In the genomic region with DNA sequence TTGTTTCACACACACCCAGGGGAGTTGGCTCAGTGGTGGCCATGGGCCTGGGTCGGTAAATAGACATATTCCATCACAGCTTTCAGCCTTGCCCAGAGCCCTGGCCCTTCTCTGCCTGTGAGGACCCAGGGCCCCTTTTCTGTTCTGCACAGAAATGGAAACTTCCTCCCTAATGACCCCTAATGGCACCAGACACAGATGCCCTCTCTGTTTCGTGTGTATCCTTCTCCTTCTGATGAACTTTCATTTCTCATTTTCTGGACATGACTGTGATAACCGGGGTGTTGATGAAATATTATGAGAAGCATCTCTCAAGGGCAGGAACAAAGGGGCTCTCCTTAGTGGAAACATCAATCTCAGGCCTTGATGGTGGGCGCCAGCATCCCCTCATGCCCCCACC, we compare ENCODE assay signal across 28 cellular contexts. TPM values are rescaled to one million over a fixed set of nuclear protein-coding genes. Genes with fewer than 3 reads are reported as not detected.
DNase-seq lines count a peak whose midpoint lies in the region; ATAC-seq and TF ChIP-seq lines count a peak whose summit lies in the region.
"Had no signal": no experiment of that assay in that cellular context is flagged by ENCODE, and none has a peak within 500 bp of the region (broad histone marks: within the 10 kb centered on the region; RNA-seq: fewer than 3 reads in every experiment).

No MANE protein-coding gene starts in this region.

- peak; percentile 50 for ATAC-seq in memory B cell (ENCODE audit: low read depth)
- ATAC-seq: activated CD8-positive, alpha-beta memory T cell treated with anti-CD3 and anti-CD28 coated beads, Interleukin-2, amount 10 ng/mL, durations not matched to agents 7 days and 5 days; K562; stimulated activated naive CD8-positive, alpha-beta T cell treated with anti-CD3 and anti-CD28 coated beads, Interleukin-15, amount 100 ng/mL, for 72 hours had no signal

- intact Hi-C loops in testis (cut with DNase I; ENCODE audit: low total_unique reads): no loop called here

- peaks cover 4% of the 10 kb centered on the region for H3K9me3 Mint-ChIP-seq in memory B cell
- H3K9me3 Mint-ChIP-seq: activated T-helper 1 cell treated with anti-CD3 and anti-CD28 coated beads, Interleukin-12 subunit alpha, Interleukin-12 subunit beta, Interleukin-2, Interleukin-4 antibody, amounts not matched to agents 30 ng/mL and 10 ng/mL and 1 ng/mL, durations not matched to agents 14 hours and 24 hours and 36 hours; central memory CD8-positive, alpha-beta T cell had no signal

- no peak for TF ChIP-seq POLR2A in testis (IDR thresholded peaks at IDR 0.05)

- peak overlapping the region; percentile 49 for H3K4me3 Mint-ChIP-seq in memory B cell
- H3K4me3 Mint-ChIP-seq: activated CD8-positive, alpha-beta memory T cell treated with anti-CD3 and anti-CD28 coated beads, Interleukin-2, amount 10 ng/mL, durations not matched to agents 7 days and 5 days; activated naive CD4-positive, alpha-beta T cell treated with anti-CD3 and anti-CD28 coated beads, Interleukin-2, amount 50 U/mL, for 24 hours; activated T-helper 1 cell treated with anti-CD3 and anti-CD28 coated beads, Interleukin-12 subunit alpha, Interleukin-12 subunit beta, Interleukin-2, Interleukin-4 antibody, amounts not matched to agents 30 ng/mL and 10 ng/mL and 1 ng/mL, durations not matched to agents 14 hours and 24 hours and 36 hours; central memory CD8-positive, alpha-beta T cell; immature natural killer cell; stimulated activated naive CD8-positive, alpha-beta T cell treated with anti-CD3 and anti-CD28 coated beads, Interleukin-15, amount 100 ng/mL, for 72 hours had no signal

- H3K4me3 ChIP-seq in DOHH2 (ENCODE audit: low read length): peak overlapping the region; percentile 55
- peak overlapping the region; percentile 49 for H3K4me3 ChIP-seq in OCI-LY3 (ENCODE audit: low read length)
- H3K4me3 ChIP-seq in testis: no peak overlapping the region
- H3K4me3 ChIP-seq: ascending aorta, hepatocyte, K562, SJSA1, transverse colon had no signal

- no peak overlapping the region for H2AFZ ChIP-seq in OCI-LY3 (ENCODE audit: low read depth, low read length)
- H2AFZ ChIP-seq: hepatocyte had no signal

- H3K27ac ChIP-seq in DOHH2 (ENCODE audit: low read depth, low read length): peak overlapping the region; percentile 54
- H3K27ac ChIP-seq in OCI-LY3 (ENCODE audit: low read length): peak overlapping the region; percentile 85
- no peak overlapping the region for H3K27ac ChIP-seq in testis
- H3K27ac ChIP-seq: ascending aorta, epithelial cell of prostate, hepatocyte, neutrophil, SJSA1, transverse colon had no signal

- peaks cover 1% of the 10 kb centered on the region for H3K27me3 Mint-ChIP-seq in memory B cell

- H3K4me1 ChIP-seq in DOHH2 (ENCODE audit: control insufficient read depth, low read length): peaks cover 41% of the 10 kb centered on the region
- H3K4me1 ChIP-seq in OCI-LY3 (ENCODE audit: low read length): peaks cover 35% of the 10 kb centered on the region
- H3K4me1 ChIP-seq in testis: no peaks in the 10 kb centered on the region
- H3K4me1 ChIP-seq: ascending aorta, Caco-2, SJSA1, transverse colon had no signal

- peaks cover 19% of the 10 kb centered on the region for H3K4me1 Mint-ChIP-seq in memory B cell
- H3K4me1 Mint-ChIP-seq: activated CD8-positive, alpha-beta memory T cell treated with anti-CD3 and anti-CD28 coated beads, Interleukin-2, amount 10 ng/mL, durations not matched to agents 7 days and 5 days; activated naive CD4-positive, alpha-beta T cell treated with anti-CD3 and anti-CD28 coated beads, Interleukin-2, amount 50 U/mL, for 24 hours; stimulated activated naive CD8-positive, alpha-beta T cell treated with anti-CD3 and anti-CD28 coated beads, Interleukin-15, amount 100 ng/mL, for 72 hours had no signal

- peak overlapping the region; percentile 38; the same call in 1 of the 2 replicates for H3K9ac ChIP-seq in OCI-LY3 (ENCODE audit: low read length)

- peaks cover 17% of the 10 kb centered on the region; the same call in 1 of the 2 replicates for H3K9me3 ChIP-seq in DOHH2 (ENCODE audit: control insufficient read depth, insufficient read depth, low read length)
- H3K9me3 ChIP-seq in OCI-LY3 (ENCODE audit: insufficient read depth, low read length): peaks cover 26% of the 10 kb centered on the region
- H3K9me3 ChIP-seq in testis: no peaks in the 10 kb centered on the region
- H3K9me3 ChIP-seq: neutrophil, SJSA1 had no signal

- H3K36me3 Mint-ChIP-seq in memory B cell: peaks cover 4% of the 10 kb centered on the region
- H3K36me3 Mint-ChIP-seq: activated CD8-positive, alpha-beta memory T cell treated with anti-CD3 and anti-CD28 coated beads, Interleukin-2, amount 10 ng/mL, durations not matched to agents 7 days and 5 days; activated naive CD4-positive, alpha-beta T cell treated with anti-CD3 and anti-CD28 coated beads, Interleukin-2, amount 50 U/mL, for 24 hours had no signal

- H3K27ac Mint-ChIP-seq in memory B cell: peak overlapping the region; percentile 9
- H3K27ac Mint-ChIP-seq: activated CD8-positive, alpha-beta memory T cell treated with anti-CD3 and anti-CD28 coated beads, Interleukin-2, amount 10 ng/mL, durations not matched to agents 7 days and 5 days; activated naive CD4-positive, alpha-beta T cell treated with anti-CD3 and anti-CD28 coated beads, Interleukin-2, amount 50 U/mL, for 24 hours; activated T-helper 1 cell treated with anti-CD3 and anti-CD28 coated beads, Interleukin-12 subunit alpha, Interleukin-12 subunit beta, Interleukin-2, Interleukin-4 antibody, amounts not matched to agents 30 ng/mL and 10 ng/mL and 1 ng/mL, durations not matched to agents 14 hours and 24 hours and 36 hours; immature natural killer cell; stimulated activated naive CD8-positive, alpha-beta T cell treated with anti-CD3 and anti-CD28 coated beads, Interleukin-15, amount 100 ng/mL, for 72 hours had no signal

- H3K36me3 ChIP-seq in DOHH2 (ENCODE audit: control insufficient read depth, low read length) (no peaks in the 10 kb centered on the region), OCI-LY3 (replicated peaks; ENCODE audit: low read depth, low read length) (peaks cover 12% of the 10 kb centered on the region), testis (ENCODE audit: low read depth, missing control alignments) (no peaks in the 10 kb centered on the region)
- H3K36me3 ChIP-seq: ascending aorta, SJSA1, transverse colon had no signal

- no peaks in the 10 kb centered on the region for H3K9me2 ChIP-seq in DOHH2 (replicated peaks; ENCODE audit: control insufficient read depth, low read length)

- 61 to 78% methylated on average over 4 of the region's 4 CpGs for WGBS in testis, 2 donors

- peak; percentile 47 for DNase-seq in GM20000 (ENCODE audit: low spot score)
- no peak for DNase-seq in memory B cell (ENCODE audit: low spot score in 2 of 2)
- DNase-seq in testis: no peak
- no peak for DNase-seq in Kasumi-1 (lab: John Stamatoyannopoulos, UW)
- DNase-seq in stimulated activated CD4-positive, alpha-beta T cell treated with anti-CD3 and anti-CD28 coated beads, Interleukin-2, amount 100 ng/mL, for 24 hours: no peak
- no peak for DNase-seq in foreskin melanocyte
- DNase-seq: activated CD8-positive, alpha-beta memory T cell treated with anti-CD3 and anti-CD28 coated beads, Interleukin-2, amount 10 ng/mL, durations not matched to agents 7 days and 5 days; Caco-2; immature natural killer cell; NCI-H187; small intestine; stimulated activated CD4-positive, alpha-beta T cell treated with anti-CD3 and anti-CD28 coated beads, Interleukin-4, amount 100 ng/mL, for 1 hour; stimulated activated naive CD8-positive, alpha-beta T cell treated with anti-CD3 and anti-CD28 coated beads, Interleukin-15, amount 100 ng/mL, for 72 hours; transverse colon had no signal

- peaks cover 3% of the 10 kb centered on the region for H3F3A ChIP-seq in DOHH2 (ENCODE audit: control insufficient read depth, insufficient read depth)

- TF ChIP-seq CTCF in DOHH2 (IDR thresholded peaks at IDR 0.05; ENCODE audit: low read depth, low read length, poor library complexity, severe bottlenecking) (no peak), GM20000 (IDR thresholded peaks at IDR 0.05; ENCODE audit: extremely low read depth, missing control alignments) (no peak), OCI-LY3 (IDR thresholded peaks at IDR 0.05; ENCODE audit: low read depth, low read length) (no peak), testis (IDR thresholded peaks at IDR 0.05) (no peak)

- H3K79me2 ChIP-seq in DOHH2 (ENCODE audit: control insufficient read depth, low read length) (no peaks in the 10 kb centered on the region), OCI-LY3 (ENCODE audit: low read length) (no peaks in the 10 kb centered on the region)
- H3K79me2 ChIP-seq: hepatocyte had no signal

- peaks cover 5% of the 10 kb centered on the region for H3K27me3 ChIP-seq in DOHH2 (ENCODE audit: control insufficient read depth, low read length)
- H3K27me3 ChIP-seq in OCI-LY3 (ENCODE audit: low read depth, low read length): peaks cover 9% of the 10 kb centered on the region; the same call in 1 of the 2 replicates
- H3K27me3 ChIP-seq in testis: no peaks in the 10 kb centered on the region
- H3K27me3 ChIP-seq: ascending aorta, hepatocyte, SJSA1, transverse colon had no signal

- H3K4me2 ChIP-seq in DOHH2 (ENCODE audit: low read length): peak overlapping the region; percentile 77
- H3K4me2 ChIP-seq in OCI-LY3 (ENCODE audit: low read length): peak overlapping the region; percentile 59
- H3K4me2 ChIP-seq: hepatocyte had no signal

- no peaks in the 10 kb centered on the region for H4K20me1 ChIP-seq in DOHH2 (ENCODE audit: control insufficient read depth, insufficient read depth, low read depth, low read length)
- no peaks in the 10 kb centered on the region for H4K20me1 ChIP-seq in OCI-LY3 (ENCODE audit: insufficient read depth, low read length)

RNA-seq across cellular contexts. Expression of a gene that starts 12.8 kb away (rescaled TPM):
- total RNA-seq in testis: under 1 TPM in 1 of 2 donors, not detected in 1; 0.50 TPM
- 0.62 TPM for polyA plus RNA-seq in testis (ENCODE audit: insufficient read depth, low read depth, low replicate concordance)
- total RNA-seq: activated CD8-positive, alpha-beta memory T cell treated with anti-CD3 and anti-CD28 coated beads, Interleukin-2, amount 10 ng/mL, durations not matched to agents 7 days and 5 days; activated T-helper 1 cell treated with anti-CD3 and anti-CD28 coated beads, Interleukin-12 subunit alpha, Interleukin-12 subunit beta, Interleukin-2, Interleukin-4 antibody, amounts not matched to agents 30 ng/mL and 10 ng/mL and 1 ng/mL, durations not matched to agents 14 hours and 24 hours and 36 hours; ascending aorta; Caco-2; fibroblast of villous mesenchyme; H4; hepatocyte; K562; SJSA1; T-helper 1 cell treated with Interleukin-12 subunit alpha and Interleukin-12 subunit beta and Interleukin-4 antibody, amounts not matched to agents 30 ng/mL and 1 ng/mL, for 36 hours had no signal
- polyA plus RNA-seq: hepatocyte, K562 had no signal

RNA-seq across cellular contexts. Expression of a gene that starts 24.1 kb away (rescaled TPM):
- total RNA-seq in testis: under 1 TPM; 0.63 to 0.93 TPM
- 2.2 TPM for polyA plus RNA-seq in testis (ENCODE audit: insufficient read depth, low read depth, low replicate concordance)
- total RNA-seq: activated T-helper 1 cell treated with anti-CD3 and anti-CD28 coated beads, Interleukin-12 subunit alpha, Interleukin-12 subunit beta, Interleukin-2, Interleukin-4 antibody, amounts not matched to agents 30 ng/mL and 10 ng/mL and 1 ng/mL, durations not matched to agents 14 hours and 24 hours and 36 hours; Caco-2; fibroblast of villous mesenchyme; H4; hepatocyte; K562; SJSA1; T-helper 1 cell treated with Interleukin-12 subunit alpha and Interleukin-12 subunit beta and Interleukin-4 antibody, amounts not matched to agents 30 ng/mL and 1 ng/mL, for 36 hours had no signal
- polyA plus RNA-seq: hepatocyte, K562 had no signal

RNA-seq across cellular contexts. Expression of a gene that starts 32.6 kb away (rescaled TPM):
- under 1 TPM; 0.47 to 0.87 TPM for total RNA-seq in testis
- 2.6 TPM for polyA plus RNA-seq in testis (ENCODE audit: insufficient read depth, low read depth, low replicate concordance)
- total RNA-seq: activated T-helper 1 cell treated with anti-CD3 and anti-CD28 coated beads, Interleukin-12 subunit alpha, Interleukin-12 subunit beta, Interleukin-2, Interleukin-4 antibody, amounts not matched to agents 30 ng/mL and 10 ng/mL and 1 ng/mL, durations not matched to agents 14 hours and 24 hours and 36 hours; ascending aorta; Caco-2; fibroblast of villous mesenchyme; H4; hepatocyte; SJSA1 had no signal
- polyA plus RNA-seq: hepatocyte had no signal

RNA-seq across cellular contexts. Expression of a gene that starts 56.6 kb away (rescaled TPM):
- total RNA-seq in testis: 1 to 10 TPM; 1.0 to 3.2 TPM
- 12.6 TPM for polyA plus RNA-seq in testis (ENCODE audit: insufficient read depth, low read depth, low replicate concordance)
- total RNA-seq: activated CD8-positive, alpha-beta memory T cell treated with anti-CD3 and anti-CD28 coated beads, Interleukin-2, amount 10 ng/mL, durations not matched to agents 7 days and 5 days; activated T-helper 1 cell treated with anti-CD3 and anti-CD28 coated beads, Interleukin-12 subunit alpha, Interleukin-12 subunit beta, Interleukin-2, Interleukin-4 antibody, amounts not matched to agents 30 ng/mL and 10 ng/mL and 1 ng/mL, durations not matched to agents 14 hours and 24 hours and 36 hours; Caco-2; fibroblast of villous mesenchyme; H4; hepatocyte; K562; SJSA1; T-helper 1 cell treated with Interleukin-12 subunit alpha and Interleukin-12 subunit beta and Interleukin-4 antibody, amounts not matched to agents 30 ng/mL and 1 ng/mL, for 36 hours had no signal
- polyA plus RNA-seq: hepatocyte, K562 had no signal

Comparison
In these comparisons a context has a peak if more than half of its experiments do, and no peak if none do; other contexts are left out.
1. H3K27ac ChIP-seq: peak in DOHH2 (single experiment) and OCI-LY3 (single experiment); none in testis (0 of 2).
2. H3K4me3 ChIP-seq: peak in DOHH2 (single experiment) and OCI-LY3 (single experiment); none in testis (0 of 2).